8 cellular contexts compared by ENCODE assay signal in genomic region chr3:77869423-77869822, GRCh38.
"Had no signal": no experiment of that assay in that cellular context is flagged by ENCODE, and none has a peak within 500 bp of the region (broad histone marks: within the 10 kb centered on the region; RNA-seq: fewer than 3 reads in every experiment).

No MANE protein-coding gene starts in this region.

- H3K4me2 ChIP-seq: GM23338 had no signal

- DNase-seq: H9, HCEC 1CT, IMR-90, KBM-7 had no signal

- H3K4me1 Mint-ChIP-seq: GM23338 had no signal

- H3K4me3 ChIP-seq: GM23338 had no signal

- H3K27ac ChIP-seq: HL-60 had no signal

- H3K27ac Mint-ChIP-seq: GM23338, H9 had no signal

- H2AFZ ChIP-seq: GM23338 had no signal

- ATAC-seq: GM23338 had no signal

- H3K4me3 Mint-ChIP-seq: GM23338, H9 had no signal

- FAIRE-seq: H1, H54 had no signal
